Comparison of ENCODE assay signal across 1 cellular context in the genomic region with DNA sequence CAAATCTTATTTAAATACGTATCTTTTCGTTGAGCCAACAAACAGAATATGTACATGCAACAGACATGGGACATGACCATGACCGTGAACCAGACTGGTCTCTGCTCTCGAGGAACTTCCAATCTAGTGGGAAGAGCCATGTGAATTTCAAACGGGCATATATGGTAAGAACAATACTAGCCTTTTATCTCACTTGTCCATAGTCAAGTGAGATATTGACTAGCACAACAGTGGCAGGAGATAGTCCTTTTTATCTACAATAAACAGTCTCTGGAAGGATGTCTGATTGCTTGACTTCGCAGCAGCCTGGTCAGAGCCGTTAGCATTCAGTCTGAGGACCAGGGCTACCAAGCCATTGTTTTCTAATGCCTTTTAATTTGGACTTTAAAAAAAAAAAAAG.
TF ChIP-seq lines count a peak whose summit lies in the region.

No MANE protein-coding gene starts in this region.

TF ChIP-seq in SK-N-SH, 30 proteins besides CTCF, POLR2A, EP300 and RAD21:
- TF ChIP-seq, protein P1, sequence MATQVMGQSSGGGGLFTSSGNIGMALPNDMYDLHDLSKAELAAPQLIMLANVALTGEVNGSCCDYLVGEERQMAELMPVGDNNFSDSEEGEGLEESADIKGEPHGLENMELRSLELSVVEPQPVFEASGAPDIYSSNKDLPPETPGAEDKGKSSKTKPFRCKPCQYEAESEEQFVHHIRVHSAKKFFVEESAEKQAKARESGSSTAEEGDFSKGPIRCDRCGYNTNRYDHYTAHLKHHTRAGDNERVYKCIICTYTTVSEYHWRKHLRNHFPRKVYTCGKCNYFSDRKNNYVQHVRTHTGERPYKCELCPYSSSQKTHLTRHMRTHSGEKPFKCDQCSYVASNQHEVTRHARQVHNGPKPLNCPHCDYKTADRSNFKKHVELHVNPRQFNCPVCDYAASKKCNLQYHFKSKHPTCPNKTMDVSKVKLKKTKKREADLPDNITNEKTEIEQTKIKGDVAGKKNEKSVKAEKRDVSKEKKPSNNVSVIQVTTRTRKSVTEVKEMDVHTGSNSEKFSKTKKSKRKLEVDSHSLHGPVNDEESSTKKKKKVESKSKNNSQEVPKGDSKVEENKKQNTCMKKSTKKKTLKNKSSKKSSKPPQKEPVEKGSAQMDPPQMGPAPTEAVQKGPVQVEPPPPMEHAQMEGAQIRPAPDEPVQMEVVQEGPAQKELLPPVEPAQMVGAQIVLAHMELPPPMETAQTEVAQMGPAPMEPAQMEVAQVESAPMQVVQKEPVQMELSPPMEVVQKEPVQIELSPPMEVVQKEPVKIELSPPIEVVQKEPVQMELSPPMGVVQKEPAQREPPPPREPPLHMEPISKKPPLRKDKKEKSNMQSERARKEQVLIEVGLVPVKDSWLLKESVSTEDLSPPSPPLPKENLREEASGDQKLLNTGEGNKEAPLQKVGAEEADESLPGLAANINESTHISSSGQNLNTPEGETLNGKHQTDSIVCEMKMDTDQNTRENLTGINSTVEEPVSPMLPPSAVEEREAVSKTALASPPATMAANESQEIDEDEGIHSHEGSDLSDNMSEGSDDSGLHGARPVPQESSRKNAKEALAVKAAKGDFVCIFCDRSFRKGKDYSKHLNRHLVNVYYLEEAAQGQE (IDR thresholded peaks at IDR 0.05; ENCODE audit: low read depth, low read length): no peak
- TF ChIP-seq FOXJ3 (CRISPR knock-in tag; IDR thresholded peaks at IDR 0.05) (no peak), MEF2A (IDR thresholded peaks at IDR 0.05; ENCODE audit: borderline replicate concordance, low read depth) (no peak), GATA2 (CRISPR knock-in tag; IDR thresholded peaks at IDR 0.05) (no peak), JUND (IDR thresholded peaks at IDR 0.05) (no peak), POLR2AphosphoS5 (IDR thresholded peaks at IDR 0.05; ENCODE audit: low read depth, low read length) (no peak), RXRA (IDR thresholded peaks at IDR 0.05; ENCODE audit: borderline replicate concordance, low read depth) (no peak)
TF ChIP-seq in SK-N-SH: peak in this region for 0.
